ENCODE assay signal across 15 cellular contexts in the genomic region with DNA sequence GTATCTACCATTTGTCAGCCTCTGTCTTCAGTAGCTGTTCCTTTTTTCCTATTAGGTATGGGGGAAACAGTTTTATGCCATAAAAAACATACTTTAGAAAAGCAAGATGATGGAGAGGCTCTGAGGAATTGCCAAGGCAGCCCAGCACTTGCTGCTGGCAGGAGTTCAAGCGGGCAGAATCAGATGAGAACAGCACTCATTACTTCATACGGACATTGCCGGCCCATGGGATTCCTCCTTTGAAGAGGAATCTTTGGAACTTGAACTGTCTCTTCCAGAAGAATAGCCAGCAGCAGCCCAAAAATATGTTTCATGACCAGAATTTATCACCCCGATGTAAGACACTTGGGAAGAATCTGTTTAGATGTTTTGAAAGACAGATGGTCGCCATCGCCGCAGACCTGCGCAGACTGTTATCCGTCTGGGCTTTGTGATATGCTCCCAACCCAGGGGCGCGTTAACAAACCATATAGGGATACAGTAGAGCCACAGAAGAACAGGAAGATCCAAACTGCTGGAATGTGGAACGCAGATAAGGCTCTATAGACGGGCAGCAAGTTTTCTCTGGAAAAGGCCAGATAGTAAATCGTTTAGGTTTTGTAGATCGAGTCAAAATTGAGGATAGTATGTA. TPM values are rescaled to one million over a fixed set of nuclear protein-coding genes. Genes with fewer than 3 reads are reported as not detected.
A peak's percentile ranks its signal among the peaks of the same experiment; 100 is the strongest.
DNase-seq lines count a peak whose midpoint lies in the region; TF ChIP-seq lines count a peak whose summit lies in the region.
"Had no signal": no experiment of that assay in that cellular context is flagged by ENCODE, and none has a peak within 500 bp of the region (broad histone marks: within the 10 kb centered on the region; RNA-seq: fewer than 3 reads in every experiment).

No MANE protein-coding gene starts in this region.

- no peaks in the 10 kb centered on the region for H3K27me3 ChIP-seq in suprapubic skin

- TF ChIP-seq POLR2A in suprapubic skin (IDR thresholded peaks at IDR 0.05): no peak

- in situ Hi-C loops in GM13977 (cut with MboI; ENCODE audit: low pct_unique_long_range_greater_than_20kb, low sequenced_read_pairs, unreplicated experiment): no loop called here

- H3K36me3 ChIP-seq in suprapubic skin: no peaks in the 10 kb centered on the region
- H3K36me3 ChIP-seq: HAP-1 had no signal

- WGBS in suprapubic skin: 59% methylated on average over 15 of the region's 15 CpGs

- peaks cover 27% of the 10 kb centered on the region for H3K4me1 ChIP-seq in suprapubic skin

- no peak for TF ChIP-seq EP300 in suprapubic skin (IDR thresholded peaks at IDR 0.05)

- no peak overlapping the region for H3K4me3 ChIP-seq in suprapubic skin
- H3K4me3 ChIP-seq: HAP-1 had no signal

- TF ChIP-seq CTCF in suprapubic skin (IDR thresholded peaks at IDR 0.05) (no peak), GM13977 (IDR thresholded peaks at IDR 0.05; ENCODE audit: extremely low read depth, insufficient read depth, missing control alignments) (no peak)

- DNase-seq in GM04503 (ENCODE audit: low read depth) (peak; percentile 39), astrocyte of the hippocampus (ENCODE audit: low read depth, low spot score) (peak; percentile 31), hepatic stellate cell (ENCODE audit: low spot score) (peak; percentile 52), suprapubic skin (ENCODE audit: low spot score in 2 of 2) (peak in 1 of 2 donors; percentile 78), GM13977 (ENCODE audit: low spot score) (no peak), NCI-H774 (lab: John Stamatoyannopoulos, UW) (no peak), NCI-H1105 treated with DMSO at 0.1 percent for 48 hours (lab: John Stamatoyannopoulos, UW) (no peak)
- no peak for DNase-seq in activated CD4-positive, CD25-positive, alpha-beta regulatory T cell (lab: John Stamatoyannopoulos, UW)
- DNase-seq: activated CD8-positive, alpha-beta T cell treated with anti-CD3 and anti-CD28 coated beads, Interleukin-2, amount 10 ng/mL, durations not matched to agents 7 days and 5 days; activated naive CD4-positive, alpha-beta T cell treated with anti-CD3 and anti-CD28 coated beads, Interleukin-2, amount 10 ng/mL, durations not matched to agents 7 days and 5 days; COR-L47; effector memory CD4-positive, alpha-beta T cell; naive thymus-derived CD4-positive, alpha-beta T cell; NCI-H1694 treated with DMSO at 0.1 percent for 48 hours had no signal

- peak overlapping the region; percentile 11 for H3K27ac ChIP-seq in suprapubic skin

- no peaks in the 10 kb centered on the region for H3K9me3 ChIP-seq in suprapubic skin
- H3K9me3 ChIP-seq: HAP-1 had no signal

RNA-seq across cellular contexts. Expression of a gene that starts 3.6 kb away (rescaled TPM):
- 10 to 100 TPM; 39.2 to 54.4 (median 45.4) TPM for total RNA-seq in suprapubic skin

RNA-seq across cellular contexts. Expression of a gene that starts 35.2 kb away (rescaled TPM):
- 10 to 100 TPM in 3 of 4 donors, 1 to 10 TPM in 1; 9.8 to 18.1 (median 15.4) TPM for total RNA-seq in suprapubic skin

RNA-seq across cellular contexts. Expression of a gene that starts 52.1 kb away (rescaled TPM):
- total RNA-seq in suprapubic skin: 1,000 to 10,000 TPM; 1,595 to 3,203 (median 2,542) TPM

Comparison
In these comparisons a context has a peak if more than half of its experiments do, and no peak if none do; other contexts are left out.
1. DNase-seq: peak in GM04503 (single experiment), astrocyte of the hippocampus (single experiment) and hepatic stellate cell (single experiment); none in activated CD4-positive, CD25-positive, alpha-beta regulatory T cell (0 of 4), GM13977 (single experiment), NCI-H774 (single experiment) and NCI-H1105 treated with DMSO at 0.1 percent for 48 hours (single experiment).